ENCODE assay signal across 1 cellular context in the genomic region with DNA sequence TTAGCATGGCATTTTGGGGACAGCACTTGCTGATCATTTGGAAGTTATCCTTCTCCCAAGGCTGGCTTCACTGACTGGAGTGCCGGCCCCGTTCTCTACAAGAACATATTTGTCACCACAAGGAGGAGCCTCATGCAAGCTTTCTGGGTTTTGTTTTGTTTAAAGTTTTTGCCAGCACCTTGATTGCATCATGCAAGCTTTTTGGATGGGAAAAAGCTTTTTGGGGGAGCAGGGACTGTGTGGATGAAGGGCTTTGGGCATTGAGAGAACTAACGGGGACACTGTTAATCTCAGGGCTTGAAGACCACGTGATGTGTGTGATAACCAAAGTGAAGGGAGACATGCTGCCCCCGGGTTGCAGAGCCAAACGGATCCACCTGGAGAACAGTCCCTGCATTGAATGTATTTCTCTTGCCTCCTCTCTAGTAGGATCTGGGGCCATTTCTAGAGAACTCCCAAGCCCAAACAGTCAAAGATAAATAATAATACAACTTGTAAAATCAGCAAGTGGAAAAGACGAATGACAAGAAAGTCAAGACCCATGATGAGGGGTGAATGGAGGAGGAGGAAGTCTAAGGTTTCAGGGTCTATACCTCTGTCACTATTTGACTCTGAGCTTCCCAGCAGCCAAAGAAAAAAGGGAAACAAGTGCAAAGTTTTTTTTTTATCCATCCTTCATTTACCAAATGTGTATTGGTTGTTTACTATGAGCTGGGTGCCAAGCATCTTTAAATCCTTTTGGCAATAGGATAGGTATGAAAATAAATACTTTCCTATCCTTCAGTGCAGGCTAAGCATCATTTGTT.
A peak's percentile ranks its signal among the peaks of the same experiment; 100 is the strongest.
TF ChIP-seq lines count a peak whose summit lies in the region.

No MANE protein-coding gene starts in this region.

TF ChIP-seq in WTC11, 78 proteins besides CTCF, POLR2A, EP300 and RAD21 (continued from another document):
- TF ChIP-seq FOXP1 (CRISPR knock-in tag; IDR thresholded peaks at IDR 0.05; ENCODE audit: borderline replicate concordance), result no peak
- peak; percentile 99 for TF ChIP-seq GABPB1 (CRISPR knock-in tag; IDR thresholded peaks at IDR 0.05)
- no peak for TF ChIP-seq IRF1 (CRISPR knock-in tag; IDR thresholded peaks at IDR 0.05)
- TF ChIP-seq MYBL2 (CRISPR knock-in tag; IDR thresholded peaks at IDR 0.05), result no peak
TF ChIP-seq in WTC11: peak in this region for 3.
